In the genomic region with DNA sequence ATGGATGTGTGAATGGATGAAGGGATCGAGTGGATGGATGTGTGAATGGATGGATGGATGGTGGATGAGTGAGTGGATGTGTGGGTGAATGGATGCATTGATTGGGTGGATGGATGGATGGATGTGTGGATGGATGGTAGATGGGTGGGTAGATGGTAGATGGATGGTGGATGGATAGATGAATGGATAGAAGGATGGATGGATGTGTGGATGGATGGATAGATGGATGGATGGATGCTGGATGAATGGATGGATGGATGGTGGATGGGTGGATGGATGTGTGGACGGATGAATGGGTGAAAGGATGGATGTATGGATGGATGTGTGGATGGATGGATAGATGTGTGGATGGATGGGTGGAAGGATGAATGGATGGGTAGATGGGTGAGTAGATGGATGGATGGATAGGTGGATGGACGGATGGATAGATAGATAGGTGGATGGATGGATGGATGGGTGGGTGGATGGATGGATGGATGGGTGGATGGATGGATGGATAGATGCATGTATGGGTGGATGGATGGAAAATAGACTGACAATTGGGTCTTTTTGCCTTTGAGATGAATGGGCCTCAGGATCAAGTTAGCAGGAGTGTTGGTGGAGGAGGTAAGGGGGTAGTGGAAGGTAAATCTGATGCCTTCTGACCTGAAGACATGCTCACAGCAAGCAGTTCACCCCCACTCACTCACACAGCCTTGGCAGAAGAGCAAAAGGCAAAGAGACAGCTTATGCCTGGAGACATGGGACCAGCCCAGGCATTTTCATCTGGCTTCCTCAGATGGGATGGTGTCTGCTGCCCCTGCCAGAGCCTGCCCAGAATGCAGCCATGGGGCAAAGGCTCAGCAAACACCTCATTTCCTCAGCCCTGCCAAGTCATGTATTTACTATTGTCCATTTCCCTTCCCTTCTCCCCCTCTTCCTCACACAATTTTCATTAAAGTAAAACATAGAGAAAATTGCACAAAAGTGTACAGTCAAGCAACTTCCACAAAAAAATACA, we compare ENCODE assay signal across 1 cellular context.
TF ChIP-seq lines count a peak whose summit lies in the region.

No MANE protein-coding gene starts in this region.

TF ChIP-seq in H1, 55 proteins besides CTCF, POLR2A, EP300 and RAD21:
- TF ChIP-seq BCL11A (IDR thresholded peaks at IDR 0.05; ENCODE audit: low read depth in 2 of 2, low read length in 2 of 2) (no peak), ATF3 (IDR thresholded peaks at IDR 0.05; ENCODE audit: insufficient read depth, low read depth, low read length) (no peak), RNF2 (IDR thresholded peaks at IDR 0.05; ENCODE audit: borderline replicate concordance, low read depth, low read length, missing control alignments, poor library complexity, severe bottlenecking) (no peak), NANOG (IDR thresholded peaks at IDR 0.05; ENCODE audit: insufficient read depth, low read depth, low read length, poor library complexity, severe bottlenecking) (no peak), HDAC6 (IDR thresholded peaks at IDR 0.05; ENCODE audit: low read depth, low read length) (no peak), CTBP2 (IDR thresholded peaks at IDR 0.05; ENCODE audit: borderline replicate concordance, insufficient read depth, insufficient read length, low read length) (no peak), ZNF274 (IDR thresholded peaks at IDR 0.05; ENCODE audit: borderline replicate concordance, extremely low read depth, low read length) (no peak), CEBPB (IDR thresholded peaks at IDR 0.05; ENCODE audit: low read depth, low read length) (no peak), MAFK (IDR thresholded peaks at IDR 0.05; ENCODE audit: low read depth, low read length) (no peak)
